Comparison of ENCODE assay signal across 3 cellular contexts in the genomic region with DNA sequence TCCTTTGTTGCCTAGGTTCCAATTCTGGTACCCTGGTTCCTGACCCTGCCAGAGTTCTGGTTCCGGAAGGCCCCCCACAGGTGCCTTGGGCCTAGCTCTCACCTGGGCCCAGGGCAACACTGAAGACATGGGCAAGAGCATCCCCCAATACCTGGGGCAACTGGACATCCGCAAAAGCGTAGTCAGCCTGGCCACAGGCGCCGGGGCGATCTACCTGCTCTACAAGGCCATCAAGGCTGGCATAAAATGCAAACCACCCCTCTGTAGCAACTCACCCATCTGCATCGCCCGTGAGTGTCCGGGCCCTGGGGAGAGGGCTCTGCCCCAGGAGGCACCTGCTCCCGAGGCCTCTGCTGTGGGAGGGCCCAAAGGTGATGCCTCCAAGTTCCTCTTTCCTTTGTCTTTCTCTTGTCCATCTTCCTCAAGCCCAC.
A peak's percentile ranks its signal among the peaks of the same experiment; 100 is the strongest.
TF ChIP-seq lines count a peak whose summit lies in the region.

A gene with protein sequence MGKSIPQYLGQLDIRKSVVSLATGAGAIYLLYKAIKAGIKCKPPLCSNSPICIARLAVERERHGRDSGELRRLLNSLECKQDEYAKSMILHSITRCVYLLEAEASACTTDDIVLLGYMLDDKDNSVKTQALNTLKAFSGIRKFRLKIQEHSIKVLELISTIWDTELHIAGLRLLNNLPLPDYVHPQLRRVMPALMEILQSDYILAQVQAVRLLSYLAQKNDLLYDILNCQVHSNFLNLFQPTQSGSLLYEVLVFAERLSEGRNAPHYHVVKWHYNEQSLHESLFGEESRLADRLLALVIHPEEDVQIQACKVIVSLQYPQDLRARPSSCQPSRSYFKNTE (plus strand): TSS at position 51 of the 431 bp plus-strand sequence. CDS start 77 bp downstream, at position 128.

TF ChIP-seq in SK-N-SH treated with all-trans-retinoic acid at 6 μM for 48 hours, 23 proteins besides CTCF, POLR2A, EP300 and RAD21 (continues in another document):
- TF ChIP-seq SNAI2 (CRISPR knock-in tag; IDR thresholded peaks at IDR 0.05) (no peak), ESRRG (CRISPR knock-in tag; IDR thresholded peaks at IDR 0.05) (no peak), TOX (CRISPR knock-in tag; IDR thresholded peaks at IDR 0.05; ENCODE audit: borderline replicate concordance) (no peak), ISL1 (CRISPR knock-in tag; IDR thresholded peaks at IDR 0.05) (no peak), BACH2 (CRISPR knock-in tag; IDR thresholded peaks at IDR 0.05; ENCODE audit: borderline replicate concordance) (no peak), ZC3H10 (CRISPR knock-in tag; IDR thresholded peaks at IDR 0.05) (no peak), ZFP30 (CRISPR knock-in tag; IDR thresholded peaks at IDR 0.05) (no peak), CSDC2 (CRISPR knock-in tag; IDR thresholded peaks at IDR 0.05) (no peak), TSHZ2 (CRISPR knock-in tag; IDR thresholded peaks at IDR 0.05) (no peak), ZFP3 (CRISPR knock-in tag; IDR thresholded peaks at IDR 0.05) (no peak), ARNTL (CRISPR knock-in tag; IDR thresholded peaks at IDR 0.05; ENCODE audit: borderline replicate concordance, low read depth) (no peak)
- TF ChIP-seq, protein P1, sequence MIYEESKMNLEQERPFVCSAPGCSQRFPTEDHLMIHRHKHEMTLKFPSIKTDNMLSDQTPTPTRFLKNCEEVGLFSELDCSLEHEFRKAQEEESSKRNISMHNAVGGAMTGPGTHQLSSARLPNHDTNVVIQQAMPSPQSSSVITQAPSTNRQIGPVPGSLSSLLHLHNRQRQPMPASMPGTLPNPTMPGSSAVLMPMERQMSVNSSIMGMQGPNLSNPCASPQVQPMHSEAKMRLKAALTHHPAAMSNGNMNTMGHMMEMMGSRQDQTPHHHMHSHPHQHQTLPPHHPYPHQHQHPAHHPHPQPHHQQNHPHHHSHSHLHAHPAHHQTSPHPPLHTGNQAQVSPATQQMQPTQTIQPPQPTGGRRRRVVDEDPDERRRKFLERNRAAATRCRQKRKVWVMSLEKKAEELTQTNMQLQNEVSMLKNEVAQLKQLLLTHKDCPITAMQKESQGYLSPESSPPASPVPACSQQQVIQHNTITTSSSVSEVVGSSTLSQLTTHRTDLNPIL (CRISPR knock-in tag; IDR thresholded peaks at IDR 0.05; ENCODE audit: low read depth): no peak

TF ChIP-seq in SK-N-SH, 30 proteins besides CTCF, POLR2A, EP300 and RAD21:
- TF ChIP-seq, protein P2, sequence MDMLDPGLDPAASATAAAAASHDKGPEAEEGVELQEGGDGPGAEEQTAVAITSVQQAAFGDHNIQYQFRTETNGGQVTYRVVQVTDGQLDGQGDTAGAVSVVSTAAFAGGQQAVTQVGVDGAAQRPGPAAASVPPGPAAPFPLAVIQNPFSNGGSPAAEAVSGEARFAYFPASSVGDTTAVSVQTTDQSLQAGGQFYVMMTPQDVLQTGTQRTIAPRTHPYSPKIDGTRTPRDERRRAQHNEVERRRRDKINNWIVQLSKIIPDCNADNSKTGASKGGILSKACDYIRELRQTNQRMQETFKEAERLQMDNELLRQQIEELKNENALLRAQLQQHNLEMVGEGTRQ (IDR thresholded peaks at IDR 0.05; ENCODE audit: borderline replicate concordance, low read depth, low read length): no peak
- no peak for TF ChIP-seq MEF2A (IDR thresholded peaks at IDR 0.05; ENCODE audit: borderline replicate concordance, low read depth)
- TF ChIP-seq NFIC (IDR thresholded peaks at IDR 0.05; ENCODE audit: borderline replicate concordance): no peak

TF ChIP-seq in K562, 482 proteins besides CTCF, POLR2A, EP300 and RAD21 (continues in another document):
- no peak for TF ChIP-seq ZNF583 (CRISPR knock-in tag; IDR thresholded peaks at IDR 0.05)
- no peak for TF ChIP-seq OTX1 (CRISPR knock-in tag; IDR thresholded peaks at IDR 0.05)
- peak in 1 of 2 experiments; percentile 36; a peak in 1 of 4 replicates for TF ChIP-seq FOXA3 (CRISPR knock-in tag; conservative IDR thresholded peaks at IDR 0.05 in 1 of 2, IDR thresholded peaks at IDR 0.05 in 1 of 2)
- TF ChIP-seq CCNT2 (IDR thresholded peaks at IDR 0.05; ENCODE audit: borderline replicate concordance, extremely low read depth, insufficient read length, low read depth, low read length): no peak
- TF ChIP-seq PTRF (tag; IDR thresholded peaks at IDR 0.05): no peak
- TF ChIP-seq PRDM10 (IDR thresholded peaks at IDR 0.05; ENCODE audit: partially characterized antibody): no peak
- no peak for TF ChIP-seq ATF7 (IDR thresholded peaks at IDR 0.05)
- no peak for TF ChIP-seq ZNF408 (CRISPR knock-in tag; IDR thresholded peaks at IDR 0.05; ENCODE audit: low read depth)
- no peak for TF ChIP-seq SMARCC2 (IDR thresholded peaks at IDR 0.05; ENCODE audit: low read depth)
- no peak for TF ChIP-seq ZMIZ1 (IDR thresholded peaks at IDR 0.05; ENCODE audit: low read depth in 2 of 2, low read length in 2 of 2)
- TF ChIP-seq CBFB (CRISPR knock-in tag; IDR thresholded peaks at IDR 0.05): no peak
- TF ChIP-seq, protein P3, sequence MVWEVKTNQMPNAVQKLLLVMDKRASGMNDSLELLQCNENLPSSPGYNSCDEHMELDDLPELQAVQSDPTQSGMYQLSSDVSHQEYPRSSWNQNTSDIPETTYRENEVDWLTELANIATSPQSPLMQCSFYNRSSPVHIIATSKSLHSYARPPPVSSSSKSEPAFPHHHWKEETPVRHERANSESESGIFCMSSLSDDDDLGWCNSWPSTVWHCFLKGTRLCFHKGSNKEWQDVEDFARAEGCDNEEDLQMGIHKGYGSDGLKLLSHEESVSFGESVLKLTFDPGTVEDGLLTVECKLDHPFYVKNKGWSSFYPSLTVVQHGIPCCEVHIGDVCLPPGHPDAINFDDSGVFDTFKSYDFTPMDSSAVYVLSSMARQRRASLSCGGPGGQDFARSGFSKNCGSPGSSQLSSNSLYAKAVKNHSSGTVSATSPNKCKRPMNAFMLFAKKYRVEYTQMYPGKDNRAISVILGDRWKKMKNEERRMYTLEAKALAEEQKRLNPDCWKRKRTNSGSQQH (CRISPR knock-in tag; IDR thresholded peaks at IDR 0.05): no peak
- TF ChIP-seq RFX5 (IDR thresholded peaks at IDR 0.05; ENCODE audit: low read depth, low read length): no peak
- TF ChIP-seq, protein P4, sequence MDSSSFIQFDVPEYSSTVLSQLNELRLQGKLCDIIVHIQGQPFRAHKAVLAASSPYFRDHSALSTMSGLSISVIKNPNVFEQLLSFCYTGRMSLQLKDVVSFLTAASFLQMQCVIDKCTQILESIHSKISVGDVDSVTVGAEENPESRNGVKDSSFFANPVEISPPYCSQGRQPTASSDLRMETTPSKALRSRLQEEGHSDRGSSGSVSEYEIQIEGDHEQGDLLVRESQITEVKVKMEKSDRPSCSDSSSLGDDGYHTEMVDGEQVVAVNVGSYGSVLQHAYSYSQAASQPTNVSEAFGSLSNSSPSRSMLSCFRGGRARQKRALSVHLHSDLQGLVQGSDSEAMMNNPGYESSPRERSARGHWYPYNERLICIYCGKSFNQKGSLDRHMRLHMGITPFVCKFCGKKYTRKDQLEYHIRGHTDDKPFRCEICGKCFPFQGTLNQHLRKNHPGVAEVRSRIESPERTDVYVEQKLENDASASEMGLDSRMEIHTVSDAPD (CRISPR knock-in tag; IDR thresholded peaks at IDR 0.05): no peak
- TF ChIP-seq IRF9 (tag; IDR thresholded peaks at IDR 0.05): no peak
- TF ChIP-seq, protein P5, sequence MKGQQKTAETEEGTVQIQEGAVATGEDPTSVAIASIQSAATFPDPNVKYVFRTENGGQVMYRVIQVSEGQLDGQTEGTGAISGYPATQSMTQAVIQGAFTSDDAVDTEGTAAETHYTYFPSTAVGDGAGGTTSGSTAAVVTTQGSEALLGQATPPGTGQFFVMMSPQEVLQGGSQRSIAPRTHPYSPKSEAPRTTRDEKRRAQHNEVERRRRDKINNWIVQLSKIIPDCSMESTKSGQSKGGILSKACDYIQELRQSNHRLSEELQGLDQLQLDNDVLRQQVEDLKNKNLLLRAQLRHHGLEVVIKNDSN (CRISPR knock-in tag; IDR thresholded peaks at IDR 0.05): peak; percentile 26; the same call in 1 of the 2 replicates
- TF ChIP-seq ZBTB11 (CRISPR knock-in tag; IDR thresholded peaks at IDR 0.05): no peak
- TF ChIP-seq, protein P6, sequence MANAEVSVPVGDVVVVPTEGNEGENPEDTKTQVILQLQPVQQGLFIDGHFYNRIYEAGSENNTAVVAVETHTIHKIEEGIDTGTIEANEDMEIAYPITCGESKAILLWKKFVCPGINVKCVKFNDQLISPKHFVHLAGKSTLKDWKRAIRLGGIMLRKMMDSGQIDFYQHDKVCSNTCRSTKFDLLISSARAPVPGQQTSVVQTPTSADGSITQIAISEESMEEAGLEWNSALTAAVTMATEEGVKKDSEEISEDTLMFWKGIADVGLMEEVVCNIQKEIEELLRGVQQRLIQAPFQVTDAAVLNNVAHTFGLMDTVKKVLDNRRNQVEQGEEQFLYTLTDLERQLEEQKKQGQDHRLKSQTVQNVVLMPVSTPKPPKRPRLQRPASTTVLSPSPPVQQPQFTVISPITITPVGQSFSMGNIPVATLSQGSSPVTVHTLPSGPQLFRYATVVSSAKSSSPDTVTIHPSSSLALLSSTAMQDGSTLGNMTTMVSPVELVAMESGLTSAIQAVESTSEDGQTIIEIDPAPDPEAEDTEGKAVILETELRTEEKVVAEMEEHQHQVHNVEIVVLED (CRISPR knock-in tag; IDR thresholded peaks at IDR 0.05): no peak
- no peak for TF ChIP-seq ILF3 (IDR thresholded peaks at IDR 0.05; ENCODE audit: borderline replicate concordance)
- TF ChIP-seq MEIS2 (IDR thresholded peaks at IDR 0.05; ENCODE audit: partially characterized antibody): no peak
- TF ChIP-seq BDP1 (IDR thresholded peaks at IDR 0.05; ENCODE audit: insufficient read depth, insufficient read length): no peak
- no peak for TF ChIP-seq ZNF224 (CRISPR knock-in tag; IDR thresholded peaks at IDR 0.05)
- no peak for TF ChIP-seq ZC3H11A (IDR thresholded peaks at IDR 0.05; ENCODE audit: low read depth, low read length)
- TF ChIP-seq GATAD2B (IDR thresholded peaks at IDR 0.05; ENCODE audit: borderline replicate concordance): no peak
